In genomic region chr4:81639248-81639647, GRCh38 we compare ENCODE assay signal across 33 cellular contexts.
"Had no signal": no experiment of that assay in that cellular context is flagged by ENCODE, and none has a peak within 500 bp of the region (broad histone marks: within the 10 kb centered on the region; RNA-seq: fewer than 3 reads in every experiment).

No MANE protein-coding gene starts in this region.

- H3K36me3 Mint-ChIP-seq: activated naive CD4-positive, alpha-beta T cell treated with anti-CD3 and anti-CD28 coated beads, Interleukin-2, amount 10 ng/mL, durations not matched to agents 7 days and 5 days; brain; T-cell had no signal

- H3K9me3 Mint-ChIP-seq: activated B cell treated with CpG ODN at 0.5 μM for 24 hours; activated naive CD4-positive, alpha-beta T cell treated with anti-CD3 and anti-CD28 coated beads, Interleukin-2, amount 10 ng/mL, durations not matched to agents 7 days and 5 days; activated T-cell treated with anti-CD3 and anti-CD28 coated beads, Interleukin-2, amount 50 U/mL, for 4 hours; activated T-helper 1 cell treated with anti-CD3 and anti-CD28 coated beads, Interleukin-12 subunit alpha, Interleukin-12 subunit beta, Interleukin-2, Interleukin-4 antibody, amounts not matched to agents 30 ng/mL and 10 ng/mL and 1 ng/mL, durations not matched to agents 14 hours and 24 hours and 36 hours; T-cell had no signal

- DNase-seq: activated B cell treated with CpG ODN at 0.5 μM for 24 hours; activated CD4-positive, alpha-beta T cell treated with anti-CD3 and anti-CD28 coated beads, Interleukin-2, amount 10 ng/mL, durations not matched to agents 24 days and 14 days; activated CD4-positive, alpha-beta T cell treated with anti-CD3 and anti-CD28 coated beads, Interleukin-2, amount 50 U/mL, for 4 hours; activated CD4-positive, CD25-positive, alpha-beta regulatory T cell treated with anti-CD3 and anti-CD28 coated beads, Interleukin-2, amount 50 U/mL, for 72 hours; activated CD8-positive, alpha-beta memory T cell treated with anti-CD3 and anti-CD28 coated beads, Interleukin-2, amount 50 U/mL, for 4 hours; activated gamma-delta T cell treated with Interleukin-2 at 50 U/mL for 16 hours; activated naive CD4-positive, alpha-beta T cell treated with anti-CD3 and anti-CD28 coated beads, Interleukin-2, amount 10 ng/mL, durations not matched to agents 7 days and 5 days; activated naive CD8-positive, alpha-beta T cell treated with anti-CD3 and anti-CD28 coated beads for 36 hours; activated T-cell treated with anti-CD3 and anti-CD28 coated beads for 4 hours; activated T-cell treated with anti-CD3 and anti-CD28 coated beads, Interleukin-2, amount 50 U/mL, for 4 hours; adrenal gland; anterior cingulate cortex; caudate nucleus; MM.1S; MV-4-11; NCI-H1092; NCI-H1436 treated with DMSO at 0.1 percent for 48 hours; NCI-H1694 treated with DMSO at 0.1 percent for 48 hours; NCI-H2029; NCI-H345; NCI-H524 treated with DMSO at 0.1 percent for 48 hours; Peyer's patch; SIG-M5; T-cell; T-helper 2 cell; T-helper 9 cell had no signal

- H3K27me3 ChIP-seq: adrenal gland, Peyer's patch had no signal

- H3K4me3 Mint-ChIP-seq: activated B cell treated with CpG ODN at 0.5 μM for 24 hours; activated CD4-positive, alpha-beta T cell treated with anti-CD3 and anti-CD28 coated beads, Interleukin-2, amount 10 ng/mL, durations not matched to agents 24 days and 14 days; activated naive CD4-positive, alpha-beta T cell treated with anti-CD3 and anti-CD28 coated beads, Interleukin-2, amount 10 ng/mL, durations not matched to agents 7 days and 5 days; activated naive CD8-positive, alpha-beta T cell treated with anti-CD3 and anti-CD28 coated beads for 36 hours; activated T-cell treated with anti-CD3 and anti-CD28 coated beads, Interleukin-2, amount 50 U/mL, for 4 hours; activated T-helper 1 cell treated with anti-CD3 and anti-CD28 coated beads, Interleukin-12 subunit alpha, Interleukin-12 subunit beta, Interleukin-2, Interleukin-4 antibody, amounts not matched to agents 30 ng/mL and 10 ng/mL and 1 ng/mL, durations not matched to agents 14 hours and 24 hours and 36 hours; brain; T-cell had no signal

- H3K4me3 ChIP-seq: adrenal gland, Peyer's patch had no signal

- H3K4me1 ChIP-seq: adrenal gland had no signal

- H3K27me3 Mint-ChIP-seq: activated B cell treated with CpG ODN at 0.5 μM for 24 hours; activated CD4-positive, alpha-beta T cell treated with anti-CD3 and anti-CD28 coated beads, Interleukin-2, amount 10 ng/mL, durations not matched to agents 24 days and 14 days; activated naive CD4-positive, alpha-beta T cell treated with anti-CD3 and anti-CD28 coated beads, Interleukin-2, amount 10 ng/mL, durations not matched to agents 7 days and 5 days; activated naive CD8-positive, alpha-beta T cell treated with anti-CD3 and anti-CD28 coated beads for 36 hours; brain; T-cell had no signal

- H3K27ac Mint-ChIP-seq: activated B cell treated with CpG ODN at 0.5 μM for 24 hours; activated CD4-positive, alpha-beta T cell treated with anti-CD3 and anti-CD28 coated beads, Interleukin-2, amount 10 ng/mL, durations not matched to agents 24 days and 14 days; activated naive CD4-positive, alpha-beta T cell treated with anti-CD3 and anti-CD28 coated beads, Interleukin-2, amount 10 ng/mL, durations not matched to agents 7 days and 5 days; activated naive CD8-positive, alpha-beta T cell treated with anti-CD3 and anti-CD28 coated beads for 36 hours; activated T-helper 1 cell treated with anti-CD3 and anti-CD28 coated beads, Interleukin-12 subunit alpha, Interleukin-12 subunit beta, Interleukin-2, Interleukin-4 antibody, amounts not matched to agents 30 ng/mL and 10 ng/mL and 1 ng/mL, durations not matched to agents 14 hours and 24 hours and 36 hours; brain; T-cell had no signal

- H3K9me3 ChIP-seq: adrenal gland, Peyer's patch had no signal

- H3K4me1 Mint-ChIP-seq: activated naive CD4-positive, alpha-beta T cell treated with anti-CD3 and anti-CD28 coated beads, Interleukin-2, amount 10 ng/mL, durations not matched to agents 7 days and 5 days had no signal

- H3K27ac ChIP-seq: adrenal gland, KMS-11, Peyer's patch, RWPE1, VCaP had no signal

- ATAC-seq: activated T-cell treated with anti-CD3 and anti-CD28 coated beads, Interleukin-2, amount 50 U/mL, for 4 hours; Right ventricle myocardium inferior; SK-N-SH treated with all-trans-retinoic acid at 6 μM for 48 hours; T-cell had no signal

- H3K36me3 ChIP-seq: adrenal gland, Peyer's patch had no signal
